ENCODE assay signal across 15 cellular contexts in genomic region chr1:178275553-178275952, GRCh38.
DNase-seq lines count a peak whose midpoint lies in the region; FAIRE-seq and TF ChIP-seq lines count a peak whose summit lies in the region.
"Had no signal": no experiment of that assay in that cellular context is flagged by ENCODE, and none has a peak within 500 bp of the region (broad histone marks: within the 10 kb centered on the region; RNA-seq: fewer than 3 reads in every experiment).

No MANE protein-coding gene starts in this region.

- no peaks in the 10 kb centered on the region for H3K36me3 ChIP-seq in ACC112 (ENCODE audit: insufficient read depth, low read length)
- no peaks in the 10 kb centered on the region for H3K36me3 ChIP-seq in HUES48 (ENCODE audit: control insufficient read depth, insufficient read depth, low read length)
- H3K36me3 ChIP-seq in astrocyte (ENCODE audit: insufficient read depth, low read length) = no peaks in the 10 kb centered on the region
- no peaks in the 10 kb centered on the region for H3K36me3 ChIP-seq in iPS-20b (ENCODE audit: insufficient read depth, low read depth, low read length)
- no peaks in the 10 kb centered on the region for H3K36me3 ChIP-seq in left ventricle myocardium inferior
- no peaks in the 10 kb centered on the region for H3K36me3 ChIP-seq in spleen
- H3K36me3 ChIP-seq: ascending aorta, thyroid gland had no signal

- TF ChIP-seq CTCF in astrocyte (IDR thresholded peaks at IDR 0.05; ENCODE audit: insufficient read depth, low read depth, low read length) (no peak), left ventricle myocardium inferior (IDR thresholded peaks at IDR 0.05; ENCODE audit: borderline replicate concordance) (no peak), spleen (IDR thresholded peaks at IDR 0.05 in 8 of 11, conservative IDR thresholded peaks at IDR 0.05 in 3 of 11) (no peak)

- H3K27me3 ChIP-seq in ACC112 (ENCODE audit: insufficient read depth, low read length) (no peaks in the 10 kb centered on the region), HUES48 (ENCODE audit: control insufficient read depth, insufficient read depth, low read length) (no peaks in the 10 kb centered on the region), astrocyte (ENCODE audit: insufficient read depth, low read length) (no peaks in the 10 kb centered on the region), iPS-20b (ENCODE audit: insufficient read depth, low read length) (no peaks in the 10 kb centered on the region), left ventricle myocardium inferior (ENCODE audit: low read depth) (no peaks in the 10 kb centered on the region), spleen (replicated peaks in 1 of 7) (no peaks in the 10 kb centered on the region)
- H3K27me3 ChIP-seq: ascending aorta, thyroid gland had no signal

- H4K20me1 ChIP-seq in astrocyte (ENCODE audit: insufficient read depth, low read length) = no peaks in the 10 kb centered on the region

- H3K27ac Mint-ChIP-seq in astrocyte (ENCODE audit: unreplicated experiment) = peak overlapping the region; percentile 72

- FAIRE-seq in astrocyte (lab: Jason Lieb, UNC) = peak; percentile 41

- H2AFZ ChIP-seq in ACC112 (ENCODE audit: low read length, unreplicated experiment) (peak overlapping the region; percentile 34), astrocyte (ENCODE audit: low read depth, low read length) (no peak overlapping the region)

- no peak for TF ChIP-seq POLR2A in spleen (IDR thresholded peaks at IDR 0.05)

- H3K4me3 Mint-ChIP-seq in astrocyte (ENCODE audit: unreplicated experiment) = no peak overlapping the region

- H3K9me3 ChIP-seq in HUES48 (ENCODE audit: control insufficient read depth, insufficient read depth, low read length) = peaks cover 8% of the 10 kb centered on the region; the same call in 1 of the 2 replicates
- H3K9me3 ChIP-seq in astrocyte (ENCODE audit: insufficient read depth, low read depth, low read length) = no peaks in the 10 kb centered on the region
- H3K9me3 ChIP-seq in iPS-20b (ENCODE audit: insufficient read depth, low read depth, low read length) = 0 out of 2 replicates have a peak, but pooled peaks cover 4% of the 10 kb centered on the region
- peaks cover 6% of the 10 kb centered on the region for H3K9me3 ChIP-seq in left ventricle myocardium inferior (replicated peaks)
- H3K9me3 ChIP-seq in spleen = peaks cover 0 to 4% (median 0%) of the 10 kb centered on the region in 8 donors
- H3K9me3 ChIP-seq: ascending aorta, thyroid gland had no signal

- H3K4me1 Mint-ChIP-seq in astrocyte (ENCODE audit: low read depth, unreplicated experiment) = peaks cover 70% of the 10 kb centered on the region

- H3K4me3 ChIP-seq in ACC112 (ENCODE audit: low read depth, low read length) (no peak overlapping the region), HUES48 (ENCODE audit: low read depth, low read length) (no peak overlapping the region), astrocyte (ENCODE audit: insufficient read depth, low read depth, low read length) (no peak overlapping the region), iPS-20b (ENCODE audit: low read length) (no peak overlapping the region), left ventricle myocardium inferior (no peak overlapping the region), spleen (no peak overlapping the region)
- H3K4me3 ChIP-seq: ascending aorta, thyroid gland had no signal

- no peaks in the 10 kb centered on the region for H3K9me3 Mint-ChIP-seq in astrocyte (ENCODE audit: unreplicated experiment)

- H3K27ac ChIP-seq in ACC112 (ENCODE audit: low read depth, low read length) (peak overlapping the region; percentile 19; the same call in 1 of the 2 replicates), HUES48 (ENCODE audit: low read depth, low read length) (peak overlapping the region; percentile 46), astrocyte (ENCODE audit: low read depth, low read length) (peak overlapping the region; percentile 0), iPS-20b (ENCODE audit: low read length) (peak overlapping the region; percentile 42), left ventricle myocardium inferior (replicated peaks) (no peak overlapping the region), spleen (no peak overlapping the region)
- H3K27ac ChIP-seq: ascending aorta, thyroid gland had no signal

- no peak overlapping the region for H3K9ac ChIP-seq in HUES48 (ENCODE audit: low read depth, low read length)
- H3K9ac ChIP-seq in astrocyte (ENCODE audit: low read length) = no peak overlapping the region
- H3K9ac ChIP-seq in iPS-20b (ENCODE audit: low read depth, low read length) = no peak overlapping the region

- H3K79me2 ChIP-seq in ACC112 (ENCODE audit: control insufficient read depth, insufficient read depth, low read length, unreplicated experiment) (peaks cover 62% of the 10 kb centered on the region), astrocyte (ENCODE audit: insufficient read depth, low read length) (peaks cover 38% of the 10 kb centered on the region)

- peak overlapping the region; percentile 21 for H3K4me2 ChIP-seq in astrocyte (ENCODE audit: low read length)

- H3K27me3 Mint-ChIP-seq in astrocyte (ENCODE audit: low read depth, unreplicated experiment) = no peaks in the 10 kb centered on the region

- peaks cover 44% of the 10 kb centered on the region for H3K4me1 ChIP-seq in ACC112 (ENCODE audit: control insufficient read depth, insufficient read depth, low read length, unreplicated experiment)
- H3K4me1 ChIP-seq in HUES48 (ENCODE audit: control insufficient read depth, insufficient read depth, low read length) = peaks cover 68% of the 10 kb centered on the region
- peaks cover 29% of the 10 kb centered on the region for H3K4me1 ChIP-seq in astrocyte (ENCODE audit: insufficient read depth, low read length)
- peaks cover 64% of the 10 kb centered on the region for H3K4me1 ChIP-seq in iPS-20b (ENCODE audit: insufficient read depth, low read length)
- H3K4me1 ChIP-seq in left ventricle myocardium inferior = peaks cover 66% of the 10 kb centered on the region
- H3K4me1 ChIP-seq in spleen = peaks cover 0 to 23% (median 5%) of the 10 kb centered on the region in 6 donors
- H3K4me1 ChIP-seq: ascending aorta had no signal

- peaks cover 3% of the 10 kb centered on the region for H3K36me3 Mint-ChIP-seq in astrocyte (ENCODE audit: low read depth, unreplicated experiment)

- intact Hi-C loops in left ventricle myocardium inferior (cut with micrococcal nuclease) = no loop called here
- intact Hi-C loops in spleen (cut with DNase I; ENCODE audit: low total_unique reads) = no loop called here

- DNase-seq in astrocyte (ENCODE audit: low read depth) (no peak), NCI-H2029 (lab: John Stamatoyannopoulos, UW) (no peak), NCI-H510A (lab: John Stamatoyannopoulos, UW) (no peak), left ventricle myocardium inferior (no peak), spleen (no peak)
- DNase-seq: ACHN, COR-L47, NCI-H345, occipital lobe, PC-3, thyroid gland had no signal

- 57 to 81% (median 65%) methylated on average over 2 of the region's 2 CpGs for WGBS in spleen, 5 donors

Comparison
In these comparisons a context has a peak if more than half of its experiments do, and no peak if none do; other contexts are left out.
1. H3K27ac ChIP-seq: peak in ACC112 (single experiment), HUES48 (single experiment), astrocyte (single experiment) and iPS-20b (single experiment); none in left ventricle myocardium inferior (single experiment) and spleen (0 of 8).